10 cellular contexts compared by ENCODE assay signal in the genomic region with DNA sequence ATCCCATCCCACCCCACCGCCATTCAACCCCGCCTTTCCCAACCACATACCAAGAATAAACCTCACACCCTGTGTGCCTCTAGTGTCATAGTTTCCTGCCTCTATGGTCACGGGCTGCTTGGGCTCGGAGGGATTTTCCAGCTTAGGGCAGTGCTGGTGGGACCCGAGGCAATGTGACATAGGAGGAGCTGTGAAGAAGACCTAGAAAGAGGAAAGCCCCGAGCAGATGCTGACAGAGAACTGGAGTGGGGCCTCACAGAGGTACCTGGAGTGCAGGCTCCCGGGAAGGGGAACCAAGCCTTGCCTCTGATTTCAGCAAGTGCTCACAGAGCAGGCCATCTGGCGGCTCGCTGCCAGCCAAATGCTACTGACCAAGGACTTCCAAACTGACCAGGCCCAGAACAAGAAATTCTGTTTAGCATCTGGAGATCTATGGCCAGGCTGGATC. TPM values are rescaled to one million over a fixed set of nuclear protein-coding genes. Genes with fewer than 3 reads are reported as not detected.
DNase-seq lines count a peak whose midpoint lies in the region; ATAC-seq and TF ChIP-seq lines count a peak whose summit lies in the region.
"Had no signal": no experiment of that assay in that cellular context is flagged by ENCODE, and none has a peak within 500 bp of the region (broad histone marks: within the 10 kb centered on the region; RNA-seq: fewer than 3 reads in every experiment).

No MANE protein-coding gene starts in this region.

- H3K36me3 ChIP-seq in OCI-LY3 (replicated peaks; ENCODE audit: low read depth, low read length) = no peaks in the 10 kb centered on the region
- no peaks in the 10 kb centered on the region for H3K36me3 ChIP-seq in prostate gland
- no peaks in the 10 kb centered on the region for H3K36me3 ChIP-seq in thyroid gland
- H3K36me3 ChIP-seq: cardiac muscle cell had no signal

- no peak overlapping the region for H2AFZ ChIP-seq in OCI-LY3 (ENCODE audit: low read depth, low read length)

- peak; percentile 1 for TF ChIP-seq CTCF in GM12865 (IDR thresholded peaks at IDR 0.05; ENCODE audit: insufficient read depth, low read depth, low read length, missing control alignments)
- peak; percentile 22; the same call in 1 of the 2 replicates for TF ChIP-seq CTCF in OCI-LY3 (IDR thresholded peaks at IDR 0.05; ENCODE audit: low read depth, low read length)
- no peak for TF ChIP-seq CTCF in prostate gland (IDR thresholded peaks at IDR 0.05)
- no peak for TF ChIP-seq CTCF in thyroid gland (IDR thresholded peaks at IDR 0.05)

- no peak overlapping the region for H3K27ac Mint-ChIP-seq in activated naive CD4-positive, alpha-beta T cell treated with anti-CD3 and anti-CD28 coated beads, Interleukin-2, amount 50 U/mL, for 24 hours

- peak; percentile 67 for ATAC-seq in GM21529 (IDR thresholded peaks at IDR 0.05; ENCODE audit: unreplicated experiment)

- peak overlapping the region; percentile 74 for H3K4me2 ChIP-seq in OCI-LY3 (ENCODE audit: low read length)

- H3K9me3 ChIP-seq in OCI-LY3 (ENCODE audit: insufficient read depth, low read length) (no peaks in the 10 kb centered on the region), prostate gland (no peaks in the 10 kb centered on the region), thyroid gland (no peaks in the 10 kb centered on the region)

- H3K27me3 ChIP-seq in OCI-LY3 (ENCODE audit: low read depth, low read length) (peaks cover 50% of the 10 kb centered on the region), prostate gland (replicated peaks; ENCODE audit: insufficient read depth) (no peaks in the 10 kb centered on the region), thyroid gland (no peaks in the 10 kb centered on the region)

- H3K4me1 ChIP-seq in OCI-LY3 (ENCODE audit: low read length) = peaks cover 54% of the 10 kb centered on the region
- H3K4me1 ChIP-seq in prostate gland (replicated peaks) = no peaks in the 10 kb centered on the region
- H3K4me1 ChIP-seq in thyroid gland = peaks cover 0 to 3% of the 10 kb centered on the region in 2 donors

- TF ChIP-seq POLR2A in prostate gland (IDR thresholded peaks at IDR 0.05) = no peak
- no peak for TF ChIP-seq POLR2A in thyroid gland (IDR thresholded peaks at IDR 0.05)

- intact Hi-C loops in prostate gland (cut with DNase I) (no loop called here), thyroid gland (cut with DNase I) (no loop called here)

- no peaks in the 10 kb centered on the region for H3K36me3 Mint-ChIP-seq in activated naive CD4-positive, alpha-beta T cell treated with anti-CD3 and anti-CD28 coated beads, Interleukin-2, amount 50 U/mL, for 24 hours

- no peaks in the 10 kb centered on the region for H3K79me2 ChIP-seq in OCI-LY3 (ENCODE audit: low read length)

- DNase-seq in GM12865 (ENCODE audit: low read depth) = peak; percentile 95
- DNase-seq in stimulated activated CD4-positive, alpha-beta T cell treated with anti-CD3 and anti-CD28 coated beads, Interleukin-2, amount 100 ng/mL, for 48 hours = peak; percentile 53 to 63
- no peak for DNase-seq in prostate gland (ENCODE audit: low spot score)
- no peak for DNase-seq in NCI-H2196 treated with DMSO at 0.1 percent for 48 hours (lab: John Stamatoyannopoulos, UW; ENCODE audit: unreplicated experiment)
- no peak for DNase-seq in thyroid gland

- 81% methylated on average over 9 of the region's 9 CpGs for WGBS in prostate gland
- 61 to 77% methylated on average over 9 of the region's 9 CpGs for WGBS in thyroid gland, 2 donors

- no peaks in the 10 kb centered on the region for H4K20me1 ChIP-seq in OCI-LY3 (ENCODE audit: insufficient read depth, low read length)

- H3K27ac ChIP-seq in OCI-LY3 (ENCODE audit: low read length) = no peak overlapping the region
- H3K27ac ChIP-seq in prostate gland = no peak overlapping the region
- H3K27ac ChIP-seq in thyroid gland = no peak overlapping the region
- H3K27ac ChIP-seq: cardiac muscle cell had no signal

- peak overlapping the region; percentile 29; the same call in 1 of the 2 replicates for H3K9ac ChIP-seq in OCI-LY3 (ENCODE audit: low read length)

- H3K9me3 Mint-ChIP-seq in activated naive CD4-positive, alpha-beta T cell treated with anti-CD3 and anti-CD28 coated beads, Interleukin-2, amount 50 U/mL, for 24 hours = no peaks in the 10 kb centered on the region

- H3K27me3 Mint-ChIP-seq in activated naive CD4-positive, alpha-beta T cell treated with anti-CD3 and anti-CD28 coated beads, Interleukin-2, amount 50 U/mL, for 24 hours = no peaks in the 10 kb centered on the region

- H3K4me3 Mint-ChIP-seq in activated naive CD4-positive, alpha-beta T cell treated with anti-CD3 and anti-CD28 coated beads, Interleukin-2, amount 50 U/mL, for 24 hours = peak overlapping the region; percentile 16

- peak overlapping the region; percentile 34 for H3K4me3 ChIP-seq in GM12865 (ENCODE audit: low read depth, low read length)
- H3K4me3 ChIP-seq in OCI-LY3 (ENCODE audit: low read length) = peak overlapping the region; percentile 48
- H3K4me3 ChIP-seq in prostate gland = no peak overlapping the region
- no peak overlapping the region for H3K4me3 ChIP-seq in thyroid gland (replicated peaks in 1 of 3)
- H3K4me3 ChIP-seq: cardiac muscle cell, skin epidermis had no signal

- peaks cover 15% of the 10 kb centered on the region for H3K4me1 Mint-ChIP-seq in activated naive CD4-positive, alpha-beta T cell treated with anti-CD3 and anti-CD28 coated beads, Interleukin-2, amount 50 U/mL, for 24 hours

RNA-seq across cellular contexts. Expression of a gene that starts 27.5 kb away (rescaled TPM):
- total RNA-seq in prostate gland = 10 to 100 TPM; 32.3 to 52.0 TPM
- 10 to 100 TPM; 13.1 to 28.5 (median 20.2) TPM for total RNA-seq in thyroid gland

Comparison
In these comparisons a context has a peak if more than half of its experiments do, and no peak if none do; other contexts are left out.
1. DNase-seq: peak in GM12865 (single experiment) and stimulated activated CD4-positive, alpha-beta T cell treated with anti-CD3 and anti-CD28 coated beads, Interleukin-2, amount 100 ng/mL, for 48 hours (2 of 2); none in prostate gland (single experiment), NCI-H2196 treated with DMSO at 0.1 percent for 48 hours (single experiment) and thyroid gland (0 of 2).
2. H3K4me3 ChIP-seq: peak in GM12865 (single experiment) and OCI-LY3 (single experiment); none in prostate gland (0 of 2) and thyroid gland (0 of 3).
3. CTCF ChIP-seq: peak in GM12865 (single experiment) and OCI-LY3 (single experiment); none in prostate gland (0 of 4) and thyroid gland (0 of 6).